ENCODE assay signal across 10 cellular contexts in genomic region chr1:155179107-155180031, GRCh38. TPM values are rescaled to one million over a fixed set of nuclear protein-coding genes. Genes with fewer than 3 reads are reported as not detected.
A peak's percentile ranks its signal among the peaks of the same experiment; 100 is the strongest.
DNase-seq lines count a peak whose midpoint lies in the region; ATAC-seq and TF ChIP-seq lines count a peak whose summit lies in the region.
"Had no signal": no experiment of that assay in that cellular context is flagged by ENCODE, and none has a peak within 500 bp of the region (broad histone marks: within the 10 kb centered on the region; RNA-seq: fewer than 3 reads in every experiment).

No MANE protein-coding gene starts in this region.

- H2AK9ac ChIP-seq in IMR-90 (replicated peaks; ENCODE audit: low read depth, low read length, poor library complexity), result no peak overlapping the region

- peaks cover 0 to 18% of the 10 kb centered on the region in 2 experiments; a peak in 2 of 4 replicates for H3K79me1 ChIP-seq in IMR-90 (ENCODE audit: low read depth in 1 of 2, low read length in 2 of 2)

- H3K4me3 Mint-ChIP-seq in dendritic cell treated with granulocyte-macrophage colony-stimulating factor and Interleukin-4, amounts not matched to agents 40 ng/mL and 50 ng/mL, for 4 days, result peak overlapping the region; percentile 66
- no peak overlapping the region for H3K4me3 Mint-ChIP-seq in stimulated activated effector memory CD8-positive, alpha-beta T cell treated with anti-CD3 and anti-CD28 coated beads, Interleukin-12 subunit alpha, Interleukin-12 subunit beta, amount 100 ng/mL, for 72 hours
- H3K4me3 Mint-ChIP-seq: naive thymus-derived CD4-positive, alpha-beta T cell had no signal

- no peaks in the 10 kb centered on the region for H4K20me1 ChIP-seq in IMR-90 (ENCODE audit: insufficient read depth, low read length)

- in situ Hi-C loops in IMR-90 (cut with MboI; ENCODE audit: low sequenced_read_pairs), result no loop called here

- TF ChIP-seq POLR2A in IMR-90 (IDR thresholded peaks at IDR 0.05; ENCODE audit: low read depth, low read length), result no peak

- DNase-seq in IMR-90 (no peak), MG63 (no peak), DMS79 treated with DMSO at 0.1 percent for 48 hours (lab: John Stamatoyannopoulos, UW) (no peak)
- peak in 1 of 2 donors; percentile 45 for DNase-seq in stimulated activated effector memory CD8-positive, alpha-beta T cell treated with anti-CD3 and anti-CD28 coated beads, Interleukin-12 subunit alpha, Interleukin-12 subunit beta, amount 100 ng/mL, for 72 hours (ENCODE audit: low spot score in 2 of 2)
- DNase-seq: NCI-H1092 had no signal

- no TSS peak for BruUV-seq in IMR-90 (replicated peaks; lab: Mats Ljungman, UMichigan)

- POLR2A ChIA-PET in IMR-90 (lab: Charles Lee; ENCODE audit: unreplicated experiment), result no interaction called here

- no peak for ATAC-seq in IMR-90 (ENCODE audit: low read depth)
- ATAC-seq in stimulated activated effector memory CD8-positive, alpha-beta T cell treated with anti-CD3 and anti-CD28 coated beads, Interleukin-12 subunit alpha, Interleukin-12 subunit beta, amount 100 ng/mL, for 72 hours, result no peak
- ATAC-seq: left cardiac atrium; naive thymus-derived CD4-positive, alpha-beta T cell had no signal

- intact Hi-C loops in IMR-90 (cut with micrococcal nuclease), result loop anchor here (10.0 kb wide), 2 partner anchors 205 to 415 kb away; partner anchors contain the start of genes CKS1B and SHC1
- intact Hi-C loops in dendritic cell treated with granulocyte-macrophage colony-stimulating factor and Interleukin-4, amounts not matched to agents 40 ng/mL and 50 ng/mL, for 4 days (cut with micrococcal nuclease), result loop anchor here (5.0 kb wide), 1 partner anchor 48 kb away; no protein-coding TSS in a partner anchor

- H3K9ac ChIP-seq in IMR-90 (ENCODE audit: low read depth, low read length), result no peak overlapping the region

- no peaks in the 10 kb centered on the region; the same call in none of the 2 replicates for H3K4me1 ChIP-seq in IMR-90 (ENCODE audit: control insufficient read depth, insufficient read depth, low read length)
- H3K4me1 ChIP-seq: HAP-1 had no signal

- no peak for TF ChIP-seq RAD21 in IMR-90 (IDR thresholded peaks at IDR 0.05; ENCODE audit: low read length)

- H3K27me3 Mint-ChIP-seq in dendritic cell treated with granulocyte-macrophage colony-stimulating factor and Interleukin-4, amounts not matched to agents 40 ng/mL and 50 ng/mL, for 4 days, result peaks cover 24% of the 10 kb centered on the region
- H3K27me3 Mint-ChIP-seq: naive thymus-derived CD4-positive, alpha-beta T cell had no signal

- no peak overlapping the region for H2BK120ac ChIP-seq in IMR-90 (ENCODE audit: low read depth, low read length)

- H3K9me1 ChIP-seq in IMR-90 (ENCODE audit: insufficient read depth, low read length), result peaks cover 2% of the 10 kb centered on the region; the same call in 1 of the 2 replicates

- H2AFZ ChIP-seq in IMR-90 (replicated peaks; ENCODE audit: low read length, poor library complexity), result peak overlapping the region; percentile 23

- H3K36me3 Mint-ChIP-seq in dendritic cell treated with granulocyte-macrophage colony-stimulating factor and Interleukin-4, amounts not matched to agents 40 ng/mL and 50 ng/mL, for 4 days (ENCODE audit: low read depth), result no peaks in the 10 kb centered on the region
- peaks cover 46% of the 10 kb centered on the region for H3K36me3 Mint-ChIP-seq in stimulated activated effector memory CD8-positive, alpha-beta T cell treated with anti-CD3 and anti-CD28 coated beads, Interleukin-12 subunit alpha, Interleukin-12 subunit beta, amount 100 ng/mL, for 72 hours

- peaks cover 81% of the 10 kb centered on the region for H3K4me1 Mint-ChIP-seq in dendritic cell treated with granulocyte-macrophage colony-stimulating factor and Interleukin-4, amounts not matched to agents 40 ng/mL and 50 ng/mL, for 4 days (ENCODE audit: low read depth)
- H3K4me1 Mint-ChIP-seq in stimulated activated effector memory CD8-positive, alpha-beta T cell treated with anti-CD3 and anti-CD28 coated beads, Interleukin-12 subunit alpha, Interleukin-12 subunit beta, amount 100 ng/mL, for 72 hours, result peaks cover 32% of the 10 kb centered on the region

- CTCF ChIA-PET in IMR-90 (lab: Yijun Ruan, JAX), result no interaction called here

- H3K27ac Mint-ChIP-seq in dendritic cell treated with granulocyte-macrophage colony-stimulating factor and Interleukin-4, amounts not matched to agents 40 ng/mL and 50 ng/mL, for 4 days, result peak overlapping the region; percentile 83
- peak overlapping the region; percentile 75 for H3K27ac Mint-ChIP-seq in stimulated activated effector memory CD8-positive, alpha-beta T cell treated with anti-CD3 and anti-CD28 coated beads, Interleukin-12 subunit alpha, Interleukin-12 subunit beta, amount 100 ng/mL, for 72 hours

- H3K18ac ChIP-seq in IMR-90 (ENCODE audit: low read depth, low read length), result no peak overlapping the region

- no peak overlapping the region for H2BK5ac ChIP-seq in IMR-90 (ENCODE audit: low read depth, low read length, poor library complexity, severe bottlenecking)

- H3K23ac ChIP-seq in IMR-90 (ENCODE audit: low read depth, low read length), result no peak overlapping the region

- no peak overlapping the region for H4K8ac ChIP-seq in IMR-90 (ENCODE audit: low read depth in 2 of 2, low read length in 2 of 2)

- H3K56ac ChIP-seq in IMR-90 (ENCODE audit: extremely low read depth, insufficient read depth, low read length), result no peak overlapping the region

- dilution Hi-C loops in IMR-90 (cut with HindIII; ENCODE audit: low sequenced_read_pairs, unreplicated experiment), result no loop called here

- 96% methylated on average over 10 of the region's 31 CpGs; no CpG with 5 or more reads in 1 of the 2 experiments for WGBS in IMR-90 (ENCODE audit: extremely low coverage in 2 of 2, insufficient read length in 1 of 2), 2 experiments

- H3K36me3 ChIP-seq in IMR-90 (ENCODE audit: control insufficient read depth, insufficient read depth, low read length) (peaks cover 45% of the 10 kb centered on the region), MG63 (no peaks in the 10 kb centered on the region)
- H3K36me3 ChIP-seq: HAP-1 had no signal

- H3K4me2 ChIP-seq in IMR-90 (ENCODE audit: low read depth, low read length), result no peak overlapping the region

- no peak overlapping the region for H2AK5ac ChIP-seq in IMR-90 (ENCODE audit: low read depth, low read length)

- no peak overlapping the region for H3K4me3 ChIP-seq in IMR-90 (ENCODE audit: insufficient read depth, low read depth, low read length)
- no peak overlapping the region for H3K4me3 ChIP-seq in MG63
- H3K4me3 ChIP-seq: HAP-1 had no signal

- no peak overlapping the region for H4K91ac ChIP-seq in IMR-90 (ENCODE audit: insufficient read depth, low read depth, low read length)

- H2BK15ac ChIP-seq in IMR-90 (ENCODE audit: low read depth, low read length), result no peak overlapping the region

- no peaks in the 10 kb centered on the region for H3K9me3 ChIP-seq in IMR-90 (ENCODE audit: control insufficient read depth, insufficient read depth, low read length)
- H3K9me3 ChIP-seq in MG63, result no peaks in the 10 kb centered on the region
- H3K9me3 ChIP-seq: HAP-1 had no signal

- no peak overlapping the region for H3K14ac ChIP-seq in IMR-90 (replicated peaks; ENCODE audit: low read depth, low read length)

- H3K27me3 ChIP-seq in IMR-90 (ENCODE audit: control insufficient read depth, insufficient read depth, low read length) (no peaks in the 10 kb centered on the region), MG63 (no peaks in the 10 kb centered on the region)

- H2BK20ac ChIP-seq in IMR-90 (ENCODE audit: low read depth, low read length), result no peak overlapping the region

- H3K27ac ChIP-seq in IMR-90 (ENCODE audit: insufficient read depth, low read length), result no peak overlapping the region
- H3K27ac ChIP-seq: epithelial cell of prostate had no signal

- TF ChIP-seq CTCF in IMR-90 (conservative IDR thresholded peaks at IDR 0.05; ENCODE audit: low read depth, low read length), result no peak

- no peak overlapping the region for H4K5ac ChIP-seq in IMR-90 (ENCODE audit: low read depth, low read length)

- no peak overlapping the region for H3K4ac ChIP-seq in IMR-90 (ENCODE audit: low read depth, low read length)

- H3K9me3 Mint-ChIP-seq in dendritic cell treated with granulocyte-macrophage colony-stimulating factor and Interleukin-4, amounts not matched to agents 40 ng/mL and 50 ng/mL, for 4 days, result no peaks in the 10 kb centered on the region
- no peaks in the 10 kb centered on the region for H3K9me3 Mint-ChIP-seq in stimulated activated effector memory CD8-positive, alpha-beta T cell treated with anti-CD3 and anti-CD28 coated beads, Interleukin-12 subunit alpha, Interleukin-12 subunit beta, amount 100 ng/mL, for 72 hours

TF ChIP-seq in IMR-90, 13 proteins besides CTCF, POLR2A, EP300 and RAD21 (continues in another document):
- no peak for TF ChIP-seq NFE2L2 (IDR thresholded peaks at IDR 0.05; ENCODE audit: low read depth, low read length)

RNA-seq across cellular contexts. Expression of gene TRIM46, which starts 5.7 kb away (rescaled TPM):
- 2.3 and 2.5 TPM in 2 replicates for total RNA-seq in IMR-90 (2012; rRNA removed)
- polyA plus RNA-seq in IMR-90 (2012; rRNA removed), result 6.2 and 6.9 TPM in 2 replicates
- 4.3 and 5.5 TPM in 2 replicates for polyA plus RNA-seq in IMR-90 (2012; cell fraction: cytosol; rRNA removed)
- polyA plus RNA-seq in IMR-90 (2012; cell fraction: nucleus; rRNA removed; ENCODE audit: low replicate concordance), result 26.2 and 56.7 TPM in 2 replicates
- not detected in 2 replicates for total RNA-seq in MG63 (2014; rRNA removed; shearing (Covaris generic); ENCODE audit: low replicate concordance)

RNA-seq across cellular contexts. Expression of gene KRTCAP2, which starts 6.3 kb away (rescaled TPM):
- 76.1 and 76.7 TPM in 2 replicates for total RNA-seq in IMR-90 (2012; rRNA removed)
- 189 and 232 TPM in 2 replicates for polyA plus RNA-seq in IMR-90 (2012; rRNA removed)
- polyA plus RNA-seq in IMR-90 (2012; cell fraction: cytosol; rRNA removed), result 399 and 412 TPM in 2 replicates
- 167 and 203 TPM in 2 replicates for polyA plus RNA-seq in IMR-90 (2012; cell fraction: nucleus; rRNA removed; ENCODE audit: low replicate concordance)
- 220 and 236 TPM in 2 replicates for total RNA-seq in MG63 (2014; rRNA removed; shearing (Covaris generic); ENCODE audit: low replicate concordance)

RNA-seq across cellular contexts. Expression of gene THBS3, which starts 28.3 kb away (rescaled TPM):
- 13.1 and 15.1 TPM in 2 replicates for total RNA-seq in IMR-90 (2012; rRNA removed)
- 28.3 and 30.4 TPM in 2 replicates for polyA plus RNA-seq in IMR-90 (2012; rRNA removed)
- polyA plus RNA-seq in IMR-90 (2012; cell fraction: cytosol; rRNA removed), result 10.9 and 18.2 TPM in 2 replicates
- polyA plus RNA-seq in IMR-90 (2012; cell fraction: nucleus; rRNA removed; ENCODE audit: low replicate concordance), result 178 and 204 TPM in 2 replicates
- total RNA-seq in MG63 (2014; rRNA removed; shearing (Covaris generic); ENCODE audit: low replicate concordance), result 9.1 and 11.0 TPM in 2 replicates

RNA-seq across cellular contexts. Expression of gene MTX1, which starts 29.1 kb away (rescaled TPM):
- 51.4 and 67.2 TPM in 2 replicates for total RNA-seq in IMR-90 (2012; rRNA removed)
- 73.7 and 73.9 TPM in 2 replicates for polyA plus RNA-seq in IMR-90 (2012; rRNA removed)
- polyA plus RNA-seq in IMR-90 (2012; cell fraction: cytosol; rRNA removed), result 58.0 and 97.7 TPM in 2 replicates
- polyA plus RNA-seq in IMR-90 (2012; cell fraction: nucleus; rRNA removed; ENCODE audit: low replicate concordance), result 36.9 and 80.4 TPM in 2 replicates
- 97.2 and 100 TPM in 2 replicates for total RNA-seq in MG63 (2014; rRNA removed; shearing (Covaris generic); ENCODE audit: low replicate concordance)

RNA-seq across cellular contexts. Expression of gene DPM3, which starts 39.0 kb away (rescaled TPM):
- 29.0 and 30.6 TPM in 2 replicates for total RNA-seq in IMR-90 (2012; rRNA removed)
- polyA plus RNA-seq in IMR-90 (2012; rRNA removed), result 129 and 138 TPM in 2 replicates
- polyA plus RNA-seq in IMR-90 (2012; cell fraction: cytosol; rRNA removed), result 211 and 435 TPM in 2 replicates
- polyA plus RNA-seq in IMR-90 (2012; cell fraction: nucleus; rRNA removed; ENCODE audit: low replicate concordance), result 30.8 and 68.8 TPM in 2 replicates
- total RNA-seq in MG63 (2014; rRNA removed; shearing (Covaris generic); ENCODE audit: low replicate concordance), result 48.9 TPM in 1 of 2 replicates, not detected in the other
